ENCODE assay signal across 1 cellular context in the genomic region with DNA sequence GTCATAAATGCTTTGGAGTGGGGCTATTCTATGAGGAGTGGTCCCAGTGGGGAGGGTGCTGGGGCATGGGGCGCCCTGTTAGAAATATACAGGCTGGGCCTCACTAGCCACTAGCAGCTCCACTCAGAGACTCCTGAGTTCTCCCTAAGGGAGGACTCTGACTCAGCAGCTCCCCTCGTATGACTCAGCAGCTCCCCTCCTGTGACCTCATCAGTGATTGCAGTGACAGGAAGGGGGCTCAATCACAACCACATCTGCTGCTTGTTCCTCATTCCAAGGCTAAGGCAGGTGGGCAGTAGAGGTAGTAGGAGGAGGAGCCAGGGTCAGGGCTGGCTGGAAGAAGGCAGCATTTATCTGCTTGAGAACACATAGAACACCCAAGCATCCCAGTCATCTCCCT.
TF ChIP-seq lines count a peak whose summit lies in the region.

No MANE protein-coding gene starts in this region.

TF ChIP-seq in GM12878, 131 proteins besides CTCF, POLR2A, EP300 and RAD21 (continued from another document):
- no peak for TF ChIP-seq WRNIP1 (IDR thresholded peaks at IDR 0.05; ENCODE audit: borderline replicate concordance, low read depth, low read length)
- TF ChIP-seq, protein P1, sequence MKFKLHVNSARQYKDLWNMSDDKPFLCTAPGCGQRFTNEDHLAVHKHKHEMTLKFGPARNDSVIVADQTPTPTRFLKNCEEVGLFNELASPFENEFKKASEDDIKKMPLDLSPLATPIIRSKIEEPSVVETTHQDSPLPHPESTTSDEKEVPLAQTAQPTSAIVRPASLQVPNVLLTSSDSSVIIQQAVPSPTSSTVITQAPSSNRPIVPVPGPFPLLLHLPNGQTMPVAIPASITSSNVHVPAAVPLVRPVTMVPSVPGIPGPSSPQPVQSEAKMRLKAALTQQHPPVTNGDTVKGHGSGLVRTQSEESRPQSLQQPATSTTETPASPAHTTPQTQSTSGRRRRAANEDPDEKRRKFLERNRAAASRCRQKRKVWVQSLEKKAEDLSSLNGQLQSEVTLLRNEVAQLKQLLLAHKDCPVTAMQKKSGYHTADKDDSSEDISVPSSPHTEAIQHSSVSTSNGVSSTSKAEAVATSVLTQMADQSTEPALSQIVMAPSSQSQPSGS (IDR thresholded peaks at IDR 0.05; ENCODE audit: low read length), result no peak
- TF ChIP-seq TAF1 (IDR thresholded peaks at IDR 0.05; ENCODE audit: borderline replicate concordance, low read depth, low read length), result no peak
- TF ChIP-seq NR2F1 (conservative IDR thresholded peaks at IDR 0.05), result no peak
- 0 out of 2 replicates have a peak, but pooled peaks have one; percentile 21 for TF ChIP-seq CREM (IDR thresholded peaks at IDR 0.05; ENCODE audit: low read depth)
- no peak for TF ChIP-seq DPF2 (IDR thresholded peaks at IDR 0.05)
- no peak for TF ChIP-seq NR2C2 (IDR thresholded peaks at IDR 0.05; ENCODE audit: borderline replicate concordance, control insufficient read depth, insufficient read length, low read depth)
- TF ChIP-seq, protein P2, sequence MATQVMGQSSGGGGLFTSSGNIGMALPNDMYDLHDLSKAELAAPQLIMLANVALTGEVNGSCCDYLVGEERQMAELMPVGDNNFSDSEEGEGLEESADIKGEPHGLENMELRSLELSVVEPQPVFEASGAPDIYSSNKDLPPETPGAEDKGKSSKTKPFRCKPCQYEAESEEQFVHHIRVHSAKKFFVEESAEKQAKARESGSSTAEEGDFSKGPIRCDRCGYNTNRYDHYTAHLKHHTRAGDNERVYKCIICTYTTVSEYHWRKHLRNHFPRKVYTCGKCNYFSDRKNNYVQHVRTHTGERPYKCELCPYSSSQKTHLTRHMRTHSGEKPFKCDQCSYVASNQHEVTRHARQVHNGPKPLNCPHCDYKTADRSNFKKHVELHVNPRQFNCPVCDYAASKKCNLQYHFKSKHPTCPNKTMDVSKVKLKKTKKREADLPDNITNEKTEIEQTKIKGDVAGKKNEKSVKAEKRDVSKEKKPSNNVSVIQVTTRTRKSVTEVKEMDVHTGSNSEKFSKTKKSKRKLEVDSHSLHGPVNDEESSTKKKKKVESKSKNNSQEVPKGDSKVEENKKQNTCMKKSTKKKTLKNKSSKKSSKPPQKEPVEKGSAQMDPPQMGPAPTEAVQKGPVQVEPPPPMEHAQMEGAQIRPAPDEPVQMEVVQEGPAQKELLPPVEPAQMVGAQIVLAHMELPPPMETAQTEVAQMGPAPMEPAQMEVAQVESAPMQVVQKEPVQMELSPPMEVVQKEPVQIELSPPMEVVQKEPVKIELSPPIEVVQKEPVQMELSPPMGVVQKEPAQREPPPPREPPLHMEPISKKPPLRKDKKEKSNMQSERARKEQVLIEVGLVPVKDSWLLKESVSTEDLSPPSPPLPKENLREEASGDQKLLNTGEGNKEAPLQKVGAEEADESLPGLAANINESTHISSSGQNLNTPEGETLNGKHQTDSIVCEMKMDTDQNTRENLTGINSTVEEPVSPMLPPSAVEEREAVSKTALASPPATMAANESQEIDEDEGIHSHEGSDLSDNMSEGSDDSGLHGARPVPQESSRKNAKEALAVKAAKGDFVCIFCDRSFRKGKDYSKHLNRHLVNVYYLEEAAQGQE (IDR thresholded peaks at IDR 0.05; ENCODE audit: low read depth, low read length), result no peak
- TF ChIP-seq JUNB (IDR thresholded peaks at IDR 0.05), result peak; percentile 18; the same call in 1 of the 2 replicates
- no peak for TF ChIP-seq EZH2 (IDR thresholded peaks at IDR 0.05; ENCODE audit: borderline replicate concordance, control insufficient read depth, low read depth, low read length)
- TF ChIP-seq RAD51 (IDR thresholded peaks at IDR 0.05), result no peak
- no peak for TF ChIP-seq ZNF622 (IDR thresholded peaks at IDR 0.05)
- no peak for TF ChIP-seq CEBPB (IDR thresholded peaks at IDR 0.05; ENCODE audit: borderline replicate concordance in 1 of 2, low read depth in 2 of 2, low read length in 2 of 2)
- peak; percentile 24; the same call in 1 of the 2 replicates for TF ChIP-seq RUNX3 (IDR thresholded peaks at IDR 0.05; ENCODE audit: low read length)
- TF ChIP-seq, protein P3, sequence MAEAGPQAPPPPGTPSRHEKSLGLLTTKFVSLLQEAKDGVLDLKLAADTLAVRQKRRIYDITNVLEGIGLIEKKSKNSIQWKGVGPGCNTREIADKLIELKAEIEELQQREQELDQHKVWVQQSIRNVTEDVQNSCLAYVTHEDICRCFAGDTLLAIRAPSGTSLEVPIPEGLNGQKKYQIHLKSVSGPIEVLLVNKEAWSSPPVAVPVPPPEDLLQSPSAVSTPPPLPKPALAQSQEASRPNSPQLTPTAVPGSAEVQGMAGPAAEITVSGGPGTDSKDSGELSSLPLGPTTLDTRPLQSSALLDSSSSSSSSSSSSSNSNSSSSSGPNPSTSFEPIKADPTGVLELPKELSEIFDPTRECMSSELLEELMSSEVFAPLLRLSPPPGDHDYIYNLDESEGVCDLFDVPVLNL (IDR thresholded peaks at IDR 0.05; ENCODE audit: low read depth, low read length), result no peak
- no peak for TF ChIP-seq SMAD5 (IDR thresholded peaks at IDR 0.05; ENCODE audit: low read depth)
- TF ChIP-seq BACH1 (IDR thresholded peaks at IDR 0.05; ENCODE audit: borderline replicate concordance), result peak; percentile 78; the same call in 1 of the 2 replicates
- no peak for TF ChIP-seq TCF12 (IDR thresholded peaks at IDR 0.05; ENCODE audit: low read depth, low read length)
- TF ChIP-seq, protein P4, sequence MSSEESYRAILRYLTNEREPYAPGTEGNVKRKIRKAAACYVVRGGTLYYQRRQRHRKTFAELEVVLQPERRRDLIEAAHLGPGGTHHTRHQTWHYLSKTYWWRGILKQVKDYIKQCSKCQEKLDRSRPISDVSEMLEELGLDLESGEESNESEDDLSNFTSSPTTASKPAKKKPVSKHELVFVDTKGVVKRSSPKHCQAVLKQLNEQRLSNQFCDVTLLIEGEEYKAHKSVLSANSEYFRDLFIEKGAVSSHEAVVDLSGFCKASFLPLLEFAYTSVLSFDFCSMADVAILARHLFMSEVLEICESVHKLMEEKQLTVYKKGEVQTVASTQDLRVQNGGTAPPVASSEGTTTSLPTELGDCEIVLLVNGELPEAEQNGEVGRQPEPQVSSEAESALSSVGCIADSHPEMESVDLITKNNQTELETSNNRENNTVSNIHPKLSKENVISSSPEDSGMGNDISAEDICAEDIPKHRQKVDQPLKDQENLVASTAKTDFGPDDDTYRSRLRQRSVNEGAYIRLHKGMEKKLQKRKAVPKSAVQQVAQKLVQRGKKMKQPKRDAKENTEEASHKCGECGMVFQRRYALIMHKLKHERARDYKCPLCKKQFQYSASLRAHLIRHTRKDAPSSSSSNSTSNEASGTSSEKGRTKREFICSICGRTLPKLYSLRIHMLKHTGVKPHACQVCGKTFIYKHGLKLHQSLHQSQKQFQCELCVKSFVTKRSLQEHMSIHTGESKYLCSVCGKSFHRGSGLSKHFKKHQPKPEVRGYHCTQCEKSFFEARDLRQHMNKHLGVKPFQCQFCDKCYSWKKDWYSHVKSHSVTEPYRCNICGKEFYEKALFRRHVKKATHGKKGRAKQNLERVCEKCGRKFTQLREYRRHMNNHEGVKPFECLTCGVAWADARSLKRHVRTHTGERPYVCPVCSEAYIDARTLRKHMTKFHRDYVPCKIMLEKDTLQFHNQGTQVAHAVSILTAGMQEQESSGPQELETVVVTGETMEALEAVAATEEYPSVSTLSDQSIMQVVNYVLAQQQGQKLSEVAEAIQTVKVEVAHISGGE (CRISPR knock-in tag; IDR thresholded peaks at IDR 0.05), result no peak
- TF ChIP-seq FOXK2 (IDR thresholded peaks at IDR 0.05), result no peak
